Comparison of ENCODE assay signal across 24 cellular contexts in genomic region chr11:57348052-57348451, GRCh38. TPM values are rescaled to one million over a fixed set of nuclear protein-coding genes. Genes with fewer than 3 reads are reported as not detected.
A peak's percentile ranks its signal among the peaks of the same experiment; 100 is the strongest.
DNase-seq lines count a peak whose midpoint lies in the region; ATAC-seq, FAIRE-seq and TF ChIP-seq lines count a peak whose summit lies in the region.
"Had no signal": no experiment of that assay in that cellular context is flagged by ENCODE, and none has a peak within 500 bp of the region (broad histone marks: within the 10 kb centered on the region; RNA-seq: fewer than 3 reads in every experiment).

No MANE protein-coding gene starts in this region.

- no peaks in the 10 kb centered on the region for H3K9me3 ChIP-seq in H1 (ENCODE audit: insufficient read depth in 2 of 2, low read depth in 1 of 2, low read length in 1 of 2)
- H3K9me3 ChIP-seq: Caco-2, Peyer's patch, SJCRH30 had no signal

- no peak for TF ChIP-seq RAD21 in H1 (IDR thresholded peaks at IDR 0.05 in 1 of 2, conservative IDR thresholded peaks at IDR 0.05 in 1 of 2; ENCODE audit: low read depth in 2 of 2, low read length in 2 of 2)

- H4K5ac ChIP-seq in H1 (ENCODE audit: insufficient read length, low read depth, low read length): no peak overlapping the region

- peaks cover 0 to 6% (median 4%) of the 10 kb centered on the region in 4 experiments; a peak in 4 of 7 replicates for H3K27me3 ChIP-seq in H1 (replicated peaks in 1 of 4; ENCODE audit: control insufficient read depth in 3 of 4, extremely low read depth in 1 of 4, insufficient read depth in 3 of 4, low read length in 3 of 4)
- H3K27me3 ChIP-seq: BLaER1 treated with 17β-estradiol and CSF1 and Interleukin-3, amounts not matched to agents 10 nM and 100 nM; Peyer's patch had no signal

- no peak overlapping the region for H3K23ac ChIP-seq in H1 (ENCODE audit: insufficient read length)

- no peak overlapping the region for H3K4me2 ChIP-seq in H1 (ENCODE audit: insufficient read depth in 1 of 2, low read depth in 2 of 2, low read length in 2 of 2)
- H3K4me2 ChIP-seq: GM23338 had no signal

- no peak overlapping the region for H3K14ac ChIP-seq in H1 (ENCODE audit: insufficient read length)

- no peaks in the 10 kb centered on the region for H3K79me2 ChIP-seq in H1 (ENCODE audit: control insufficient read depth in 1 of 2, insufficient read depth in 2 of 2, low read length in 2 of 2)

- TF ChIP-seq CTCF in H1 (IDR thresholded peaks at IDR 0.05; ENCODE audit: control extremely low read depth in 1 of 3, insufficient read depth in 1 of 3, low read depth in 1 of 3, low read length in 3 of 3): no peak

- WGBS in H1 (ENCODE audit: extremely low coverage in 1 of 2, insufficient coverage in 1 of 2, insufficient read length in 1 of 2, insufficient replicate concordance in 2 of 2, low coverage in 1 of 2, low lambda C conversion rate in 2 of 2, missing lambda C conversion rate in 1 of 2), 2 experiments: 68% methylated on average over 7 of the region's 7 CpGs; no CpG with 5 or more reads in 1 of the 2 experiments

- peak; percentile 8 for DNase-seq in NCI-H82 (lab: John Stamatoyannopoulos, UW)
- DNase-seq in NCI-H82 treated with DMSO at 0.1 percent for 48 hours (lab: John Stamatoyannopoulos, UW; ENCODE audit: unreplicated experiment): no peak
- no peak for DNase-seq in H1 (ENCODE audit: low read depth in 1 of 2, low spot score in 2 of 2)
- DNase-seq in posterior vena cava (ENCODE audit: low spot score): peak; percentile 72
- DNase-seq: Caco-2; CD4-positive, alpha-beta memory T cell; DMS 273 treated with DMSO at 0.1 percent for 48 hours; DMS79 treated with DMSO at 0.1 percent for 48 hours; HCEC 1CT; IMR-90; NCI-H1105; NCI-H146; NCI-H2029; NCI-H2227 treated with DMSO at 0.1 percent for 48 hours; NCI-H510A had no signal

- H2AK5ac ChIP-seq in H1 (ENCODE audit: low read depth, low read length): peak overlapping the region; percentile 42; the same call in 1 of the 2 replicates

- no peak overlapping the region for H3K9ac ChIP-seq in H1 (replicated peaks in 1 of 4; ENCODE audit: extremely low read depth in 1 of 4, low read depth in 3 of 4, low read length in 3 of 4)

- POLR2A ChIA-PET in H1 (lab: Charles Lee; ENCODE audit: partially characterized antibody): interaction anchor here (0.9 to 1.4 kb wide), 4 partner anchors 13 to 297 kb away, joined by 3 to 7 read pairs (median 4); partner anchors contain the start of genes SSRP1 and TNKS1BP1

- H2AFZ ChIP-seq in H1 (ENCODE audit: low read length): no peak overlapping the region
- H2AFZ ChIP-seq: GM23338 had no signal

- H4K8ac ChIP-seq in H1 (ENCODE audit: extremely low read depth, insufficient read depth, low read length): peak overlapping the region; percentile 7; the same call in 1 of the 2 replicates

- no peak overlapping the region for H3K56ac ChIP-seq in H1 (replicated peaks; ENCODE audit: insufficient read length, low read depth, low read length)

- H3K36me3 ChIP-seq in H1 (ENCODE audit: control insufficient read depth in 2 of 4, insufficient read depth in 4 of 4, low read length in 3 of 4): no peaks in the 10 kb centered on the region
- H3K36me3 ChIP-seq: BLaER1 treated with 17β-estradiol and CSF1 and Interleukin-3, amounts not matched to agents 10 nM and 100 nM; Peyer's patch; SJCRH30 had no signal

- H2BK120ac ChIP-seq in H1 (replicated peaks; ENCODE audit: low read depth, low read length): no peak overlapping the region

- no peak overlapping the region for H2BK20ac ChIP-seq in H1 (ENCODE audit: low read length)

- no peak for ATAC-seq in HG03378 (IDR thresholded peaks at IDR 0.05; ENCODE audit: unreplicated experiment)
- no peak for ATAC-seq in HG03095 (IDR thresholded peaks at IDR 0.05; ENCODE audit: unreplicated experiment)
- ATAC-seq: GM23338 had no signal

- H3K79me1 ChIP-seq in H1 (ENCODE audit: low read depth, low read length): no peaks in the 10 kb centered on the region

- TF ChIP-seq EP300 in H1 (IDR thresholded peaks at IDR 0.05; ENCODE audit: borderline replicate concordance in 1 of 2, low read depth in 2 of 2, low read length in 2 of 2): no peak

- no peak overlapping the region for H3K4ac ChIP-seq in H1 (replicated peaks; ENCODE audit: insufficient read length, low read depth, low read length)

- no peak overlapping the region for H2BK15ac ChIP-seq in H1 (ENCODE audit: low read length)

- no peak overlapping the region for H2BK5ac ChIP-seq in H1 (ENCODE audit: low read depth, low read length)

- no peak for FAIRE-seq in H1 (lab: Jason Lieb, UNC)
- FAIRE-seq: HTR-8/SVneo had no signal

- H4K20me1 ChIP-seq in H1 (replicated peaks in 1 of 2; ENCODE audit: control insufficient read depth in 1 of 2, insufficient read depth in 2 of 2, low read length in 2 of 2): no peaks in the 10 kb centered on the region
- H4K20me1 ChIP-seq: BLaER1 treated with 17β-estradiol and CSF1 and Interleukin-3, amounts not matched to agents 10 nM and 100 nM had no signal

- CTCF ChIA-PET in H1 (lab: Charles Lee; ENCODE audit: partially characterized antibody): interaction anchor here (0.8 to 2.1 kb wide), 14 partner anchors 10 to 214 kb away, joined by 3 to 9 read pairs (median 4); partner anchors contain the start of gene P2RX3

- H2BK12ac ChIP-seq in H1 (ENCODE audit: low read depth, low read length): no peak overlapping the region

- H3K4me3 ChIP-seq in H1 (ENCODE audit: extremely low read depth in 1 of 4, insufficient read depth in 2 of 4, low read depth in 3 of 4, low read length in 4 of 4): no peak overlapping the region
- H3K4me3 ChIP-seq: BLaER1 treated with 17β-estradiol and CSF1 and Interleukin-3, amounts not matched to agents 10 nM and 100 nM; GM23338; Peyer's patch; SJCRH30 had no signal

- peaks cover 3% of the 10 kb centered on the region for H3K23me2 ChIP-seq in H1 (ENCODE audit: low read depth, low read length)

- peaks cover 3 to 10% (median 8%) of the 10 kb centered on the region in 4 experiments; a peak in 6 of 7 replicates for H3K4me1 ChIP-seq in H1 (replicated peaks in 1 of 4; ENCODE audit: control insufficient read depth in 3 of 4, insufficient read depth in 4 of 4, low read length in 3 of 4)
- H3K4me1 ChIP-seq: SJCRH30 had no signal

- no peak overlapping the region for H3K18ac ChIP-seq in H1 (ENCODE audit: extremely low read depth, low read length)

- H3K27ac ChIP-seq in H1 (ENCODE audit: low read depth, low read length): no peak overlapping the region
- H3K27ac ChIP-seq: 22Rv1, Peyer's patch, SJCRH30 had no signal

- no peak overlapping the region for H4K91ac ChIP-seq in H1 (replicated peaks; ENCODE audit: insufficient read length, low read length)

- intact Hi-C loops in posterior vena cava (cut with DNase I): loop anchor here in 1 of 2 donors (5.0 kb wide), 1 partner anchor 134 kb away; no protein-coding TSS in a partner anchor

- TF ChIP-seq POLR2A in H1 (IDR thresholded peaks at IDR 0.05; ENCODE audit: control extremely low read depth in 1 of 2, low read depth in 2 of 2, low read length in 2 of 2): no peak

RNA-seq across cellular contexts. Expression of gene P2RX3, which starts 9.9 kb away (rescaled TPM):
- total RNA-seq in H1 (2021; fragmentation: NEBNext Ultra II Directional; extraction: Animal tissue kit (Norgen Biotek cat#: 25700)): 0.29 and 0.47 TPM in 2 replicates
- 0.45 and 1.1 TPM in 2 replicates for polyA plus RNA-seq in H1 (2011; rRNA removed)
- 0.83 TPM for polyA plus RNA-seq in H1 (2011; cell fraction: cytosol; rRNA removed)
- polyA plus RNA-seq in H1 (2011; cell fraction: nucleus; rRNA removed): 1.2 TPM
- polyA plus RNA-seq in H1 (2012, experiment 1 of 2): 0.21 to 0.52 TPM (median 0.31 TPM) in 4 replicates
- polyA plus RNA-seq in H1 (2012, experiment 2 of 2): 0.76 TPM
- polyA plus RNA-seq in H1 (2013, experiment 1 of 2): 0.16 TPM
- polyA plus RNA-seq in H1 (2013, experiment 2 of 2): 0.15 TPM
- 0.49 and 0.54 TPM in 2 replicates for polyA minus RNA-seq in H1 (2011; rRNA and poly(A)+ RNA removed)
- polyA minus RNA-seq in H1 (2011; cell fraction: cytosol; rRNA and poly(A)+ RNA removed): 1.4 TPM
- polyA minus RNA-seq in H1 (2011; cell fraction: nucleus; rRNA and poly(A)+ RNA removed): 1.5 TPM
- total RNA-seq in posterior vena cava: not detected
- total RNA-seq: Caco-2; CD4-positive, alpha-beta memory T cell; IMR-90; OCI-LY7; SJCRH30 had no signal
- polyA plus RNA-seq: CD4-positive, alpha-beta memory T cell; IMR-90 had no signal

RNA-seq across cellular contexts. Expression of gene SSRP1, which starts 12.4 kb away (rescaled TPM):
- 259 and 261 TPM in 2 replicates for total RNA-seq in H1 (2021; fragmentation: NEBNext Ultra II Directional; extraction: Animal tissue kit (Norgen Biotek cat#: 25700))
- polyA plus RNA-seq in H1 (2011; rRNA removed): 281 and 364 TPM in 2 replicates
- polyA plus RNA-seq in H1 (2011; cell fraction: cytosol; rRNA removed): 259 TPM
- 297 TPM for polyA plus RNA-seq in H1 (2011; cell fraction: nucleus; rRNA removed)
- 235 to 263 TPM (median 247 TPM) in 4 replicates for polyA plus RNA-seq in H1 (2012, experiment 1 of 2)
- polyA plus RNA-seq in H1 (2012, experiment 2 of 2): 71.5 TPM
- polyA plus RNA-seq in H1 (2013, experiment 1 of 2): 195 TPM
- polyA plus RNA-seq in H1 (2013, experiment 2 of 2): 189 TPM
- 260 and 261 TPM in 2 replicates for polyA minus RNA-seq in H1 (2011; rRNA and poly(A)+ RNA removed)
- polyA minus RNA-seq in H1 (2011; cell fraction: cytosol; rRNA and poly(A)+ RNA removed): 101 TPM
- 72.8 TPM for polyA minus RNA-seq in H1 (2011; cell fraction: nucleus; rRNA and poly(A)+ RNA removed)
- 10 to 100 TPM; 41.6 to 54.4 TPM for total RNA-seq in posterior vena cava

RNA-seq across cellular contexts. Expression of gene TNKS1BP1, which starts 23.3 kb away (rescaled TPM):
- 122 TPM in 2 replicates for total RNA-seq in H1 (2021; fragmentation: NEBNext Ultra II Directional; extraction: Animal tissue kit (Norgen Biotek cat#: 25700))
- 50.0 and 72.3 TPM in 2 replicates for polyA plus RNA-seq in H1 (2011; rRNA removed)
- polyA plus RNA-seq in H1 (2011; cell fraction: cytosol; rRNA removed): 35.2 TPM
- polyA plus RNA-seq in H1 (2011; cell fraction: nucleus; rRNA removed): 113 TPM
- polyA plus RNA-seq in H1 (2012, experiment 1 of 2): 95.5 to 126 TPM (median 111 TPM) in 4 replicates
- polyA plus RNA-seq in H1 (2012, experiment 2 of 2): 120 TPM
- polyA plus RNA-seq in H1 (2013, experiment 1 of 2): 157 TPM
- polyA plus RNA-seq in H1 (2013, experiment 2 of 2): 155 TPM
- polyA minus RNA-seq in H1 (2011; rRNA and poly(A)+ RNA removed): 48.2 and 84.0 TPM in 2 replicates
- polyA minus RNA-seq in H1 (2011; cell fraction: cytosol; rRNA and poly(A)+ RNA removed): 38.4 TPM
- polyA minus RNA-seq in H1 (2011; cell fraction: nucleus; rRNA and poly(A)+ RNA removed): 45.4 TPM
- 100 to 1,000 TPM; 175 to 185 TPM for total RNA-seq in posterior vena cava

RNA-seq across cellular contexts. Expression of gene PRG3, which starts 32.9 kb away (rescaled TPM):
- total RNA-seq in H1 (2021; fragmentation: NEBNext Ultra II Directional; extraction: Animal tissue kit (Norgen Biotek cat#: 25700)): not detected in 2 replicates
- polyA plus RNA-seq in H1 (2011; rRNA removed): not detected in 2 replicates
- not detected for polyA plus RNA-seq in H1 (2011; cell fraction: cytosol; rRNA removed)
- polyA plus RNA-seq in H1 (2011; cell fraction: nucleus; rRNA removed): not detected
- polyA plus RNA-seq in H1 (2012, experiment 1 of 2): not detected in 4 replicates
- polyA plus RNA-seq in H1 (2012, experiment 2 of 2): not detected
- polyA plus RNA-seq in H1 (2013, experiment 1 of 2): not detected
- polyA plus RNA-seq in H1 (2013, experiment 2 of 2): not detected
- polyA minus RNA-seq in H1 (2011; rRNA and poly(A)+ RNA removed): not detected in 2 replicates
- polyA minus RNA-seq in H1 (2011; cell fraction: cytosol; rRNA and poly(A)+ RNA removed): not detected
- polyA minus RNA-seq in H1 (2011; cell fraction: nucleus; rRNA and poly(A)+ RNA removed): not detected
- not detected for total RNA-seq in posterior vena cava
- total RNA-seq: Caco-2; CD4-positive, alpha-beta memory T cell; GM23338; IMR-90; OCI-LY7; Peyer's patch; SJCRH30 had no signal
- polyA plus RNA-seq: CD4-positive, alpha-beta memory T cell; GM23338; IMR-90 had no signal

RNA-seq across cellular contexts. Expression of gene PRG2, which starts 42.4 kb away (rescaled TPM):
- not detected in 2 replicates for total RNA-seq in H1 (2021; fragmentation: NEBNext Ultra II Directional; extraction: Animal tissue kit (Norgen Biotek cat#: 25700))
- polyA plus RNA-seq in H1 (2011; rRNA removed): 0.32 and 0.61 TPM in 2 replicates
- polyA plus RNA-seq in H1 (2011; cell fraction: cytosol; rRNA removed): 0.21 TPM
- polyA plus RNA-seq in H1 (2011; cell fraction: nucleus; rRNA removed): 0.37 TPM
- polyA plus RNA-seq in H1 (2012, experiment 1 of 2): not detected in 4 replicates
- polyA plus RNA-seq in H1 (2012, experiment 2 of 2): not detected
- 0.22 TPM for polyA plus RNA-seq in H1 (2013, experiment 1 of 2)
- 0.29 TPM for polyA plus RNA-seq in H1 (2013, experiment 2 of 2)
- polyA minus RNA-seq in H1 (2011; rRNA and poly(A)+ RNA removed): not detected in 2 replicates
- not detected for polyA minus RNA-seq in H1 (2011; cell fraction: cytosol; rRNA and poly(A)+ RNA removed)
- not detected for polyA minus RNA-seq in H1 (2011; cell fraction: nucleus; rRNA and poly(A)+ RNA removed)
- under 1 TPM; 0.52 to 0.88 TPM for total RNA-seq in posterior vena cava
- total RNA-seq: Caco-2, GM23338, IMR-90, Peyer's patch, SJCRH30 had no signal
- polyA plus RNA-seq: CD4-positive, alpha-beta memory T cell; GM23338; IMR-90 had no signal

Comparison
In these comparisons a context has a peak if more than half of its experiments do, and no peak if none do; other contexts are left out.
1. DNase-seq: peak in NCI-H82 (single experiment) and posterior vena cava (single experiment); none in NCI-H82 treated with DMSO at 0.1 percent for 48 hours (single experiment) and H1 (0 of 2).